8 cellular contexts compared by ENCODE assay signal in genomic region chr3:38136807-38137614, GRCh38. TPM values are rescaled to one million over a fixed set of nuclear protein-coding genes. Genes with fewer than 3 reads are reported as not detected.
DNase-seq lines count a peak whose midpoint lies in the region; ATAC-seq and FAIRE-seq lines count a peak whose summit lies in the region.

A gene with protein sequence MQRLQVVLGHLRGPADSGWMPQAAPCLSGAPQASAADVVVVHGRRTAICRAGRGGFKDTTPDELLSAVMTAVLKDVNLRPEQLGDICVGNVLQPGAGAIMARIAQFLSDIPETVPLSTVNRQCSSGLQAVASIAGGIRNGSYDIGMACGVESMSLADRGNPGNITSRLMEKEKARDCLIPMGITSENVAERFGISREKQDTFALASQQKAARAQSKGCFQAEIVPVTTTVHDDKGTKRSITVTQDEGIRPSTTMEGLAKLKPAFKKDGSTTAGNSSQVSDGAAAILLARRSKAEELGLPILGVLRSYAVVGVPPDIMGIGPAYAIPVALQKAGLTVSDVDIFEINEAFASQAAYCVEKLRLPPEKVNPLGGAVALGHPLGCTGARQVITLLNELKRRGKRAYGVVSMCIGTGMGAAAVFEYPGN (minus strand): TSS chr3:38137127. CDS start chr3:38137035, 92 bp downstream.

- H3K4me1 ChIP-seq in muscle layer of duodenum (ENCODE audit: control insufficient read depth in 1 of 2, insufficient read depth in 2 of 2, low read length in 2 of 2): peaks cover 20 to 31% of the 10 kb centered on the region in 2 donors

- H3K4me3 Mint-ChIP-seq in activated T-cell treated with anti-CD3 and anti-CD28 coated beads, Interleukin-2, amount 50 U/mL, for 72 hours: peak within 1 kb of the TSS; percentile 84 to 93

- no peaks in the 10 kb centered on the region for H3K27me3 ChIP-seq in muscle layer of duodenum (ENCODE audit: low read depth, low read length)

- ATAC-seq in GM21786 (IDR thresholded peaks at IDR 0.05; ENCODE audit: unreplicated experiment) (peak; percentile 86), esophagus mucosa (peak; percentile 96)
- peak; percentile 91 to 93 for ATAC-seq in activated T-cell treated with anti-CD3 and anti-CD28 coated beads, Interleukin-2, amount 50 U/mL, for 72 hours (replicated peaks in 1 of 2)

- no peaks in the 10 kb centered on the region for H3K9me3 Mint-ChIP-seq in activated T-cell treated with anti-CD3 and anti-CD28 coated beads, Interleukin-2, amount 50 U/mL, for 72 hours

- H3K4me3 ChIP-seq in muscle layer of duodenum (ENCODE audit: low read depth in 1 of 2, low read length in 2 of 2): peak within 1 kb of the TSS; percentile 87 to 89

- peak; percentile 89 for FAIRE-seq in RCC 7860 (lab: Jason Lieb, UNC)

- H3K36me3 Mint-ChIP-seq in activated T-cell treated with anti-CD3 and anti-CD28 coated beads, Interleukin-2, amount 50 U/mL, for 72 hours (ENCODE audit: insufficient read depth in 2 of 2): peaks cover 11% of the 10 kb centered on the region in 2 donors

- peaks cover 57% of the 10 kb centered on the region for H3K36me3 ChIP-seq in KOPT-K1 (ENCODE audit: insufficient read depth, low read length)
- H3K36me3 ChIP-seq in muscle layer of duodenum (ENCODE audit: control insufficient read depth in 1 of 2, insufficient read depth in 2 of 2, low read length in 2 of 2): peaks cover 32 to 34% of the 10 kb centered on the region in 2 donors

- peak within 1 kb of the TSS; percentile 97 for H3K27ac Mint-ChIP-seq in activated T-cell treated with anti-CD3 and anti-CD28 coated beads, Interleukin-2, amount 50 U/mL, for 72 hours

- no peaks in the 10 kb centered on the region for H3K27me3 Mint-ChIP-seq in activated T-cell treated with anti-CD3 and anti-CD28 coated beads, Interleukin-2, amount 50 U/mL, for 72 hours (ENCODE audit: low read depth)

- H3K9me3 ChIP-seq in KOPT-K1 (ENCODE audit: insufficient read depth, low read length, poor library complexity, severe bottlenecking): no peaks in the 10 kb centered on the region
- no peaks in the 10 kb centered on the region for H3K9me3 ChIP-seq in muscle layer of duodenum (ENCODE audit: control insufficient read depth in 1 of 2, low read length in 2 of 2)

- H3K27ac ChIP-seq in KOPT-K1 (ENCODE audit: low read depth, low read length, poor library complexity, severe bottlenecking): peak within 1 kb of the TSS; percentile 86
- H3K27ac ChIP-seq in muscle layer of duodenum (ENCODE audit: low read length): peak within 1 kb of the TSS; percentile 93

- peak; percentile 89 for DNase-seq in DMS79 (lab: John Stamatoyannopoulos, UW)
- peak; percentile 94 for DNase-seq in RCC 7860 (ENCODE audit: low spot score)
- DNase-seq in activated T-cell treated with anti-CD3 and anti-CD28 coated beads, Interleukin-2, amount 50 U/mL, for 72 hours: peak; percentile 97 to 99
- peak; percentile 97 to 98 for DNase-seq in stimulated activated CD8-positive, alpha-beta memory T cell treated with anti-CD3 and anti-CD28 coated beads, Interleukin-7, amount 100 ng/mL, for 4 hours (ENCODE audit: low read depth in 2 of 2)

- H3K4me1 Mint-ChIP-seq in activated T-cell treated with anti-CD3 and anti-CD28 coated beads, Interleukin-2, amount 50 U/mL, for 72 hours (ENCODE audit: low read depth): peaks cover 64% of the 10 kb centered on the region

RNA-seq across cellular contexts. Expression of the gene that starts here (rescaled TPM):
- 10 to 100 TPM; 49.7 to 52.9 TPM for total RNA-seq in activated T-cell treated with anti-CD3 and anti-CD28 coated beads, Interleukin-2, amount 50 U/mL, for 72 hours
- 72.7 TPM for total RNA-seq in esophagus mucosa

Comparison
In these comparisons a context has a peak if more than half of its experiments do, and no peak if none do; other contexts are left out.
1. Peak in every context shown above with its lines: DNase-seq, ATAC-seq, H3K4me3 ChIP-seq and H3K27ac ChIP-seq.